Comparison of ENCODE assay signal across 8 cellular contexts in the genomic region with DNA sequence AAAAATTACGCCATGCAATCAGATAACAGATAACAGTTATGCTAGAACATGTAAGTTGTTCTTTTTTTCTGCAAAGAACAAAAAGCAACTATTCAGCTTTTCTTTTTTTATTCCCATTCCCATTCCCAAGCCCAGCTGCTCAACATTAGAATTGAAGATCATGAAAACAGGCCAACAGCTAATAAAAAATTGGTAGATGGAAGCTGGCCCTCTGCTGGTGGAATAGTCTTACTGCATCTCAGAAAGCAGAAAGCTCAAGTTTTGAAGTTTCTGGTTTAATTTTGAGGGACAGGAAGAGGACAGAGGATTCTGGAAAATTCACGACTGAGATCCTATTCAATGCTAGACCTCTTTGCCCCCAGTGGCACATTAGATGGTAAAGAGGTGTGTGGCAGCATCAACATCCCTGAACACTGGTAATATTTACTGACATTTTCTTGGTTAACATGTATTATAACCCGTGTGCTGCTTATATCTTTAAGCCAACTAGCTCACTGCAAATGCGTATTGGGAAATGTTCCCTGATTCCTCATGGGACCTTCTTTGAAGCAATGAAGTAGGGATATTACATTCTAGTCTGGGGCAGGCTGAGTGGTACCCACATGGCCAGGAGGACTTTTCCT.
A peak's percentile ranks its signal among the peaks of the same experiment; 100 is the strongest.
DNase-seq lines count a peak whose midpoint lies in the region; FAIRE-seq and TF ChIP-seq lines count a peak whose summit lies in the region.

No MANE protein-coding gene starts in this region.

- H3K4me3 ChIP-seq in AG04449 (ENCODE audit: low read depth, low read length) (no peak overlapping the region), endothelial cell of umbilical vein (replicated peaks in 1 of 3; ENCODE audit: insufficient read depth in 1 of 3, low read depth in 1 of 3, low read length in 3 of 3) (no peak overlapping the region)

- TF ChIP-seq CTCF in AG04449 (IDR thresholded peaks at IDR 0.05; ENCODE audit: insufficient read depth, low read length, missing control alignments) (peak; percentile 65), GM12872 (IDR thresholded peaks at IDR 0.05; ENCODE audit: insufficient read depth, low read depth, low read length) (peak; percentile 82), endothelial cell of umbilical vein (IDR thresholded peaks at IDR 0.05; ENCODE audit: extremely low read depth in 1 of 2, insufficient read depth in 1 of 2, low read depth in 1 of 2, low read length in 2 of 2) (peak; percentile 67 to 71)

- dilution Hi-C loops in endothelial cell of umbilical vein (cut with MboI; ENCODE audit: extremely low pct_ligation_motif_present, low sequenced_read_pairs) = no loop called here

- BruUV-seq in endothelial cell of umbilical vein (replicated peaks; lab: Mats Ljungman, UMichigan) = no TSS peak

- H3K27me3 ChIP-seq in endothelial cell of umbilical vein (ENCODE audit: control insufficient read depth in 2 of 2, insufficient read depth in 2 of 2, low read length in 2 of 2) = peaks cover 10 to 17% of the 10 kb centered on the region in 2 experiments

- no peaks in the 10 kb centered on the region for H3K79me2 ChIP-seq in endothelial cell of umbilical vein (ENCODE audit: control insufficient read depth, insufficient read depth, low read length)

- DNase-seq in AG04449 (ENCODE audit: low read depth, low spot score) (no peak), NCI-H774 (lab: John Stamatoyannopoulos, UW) (peak; percentile 30), endothelial cell of umbilical vein (ENCODE audit: low read depth, low spot score) (peak; percentile 19), putamen (ENCODE audit: low spot score) (peak; percentile 22), germinal center (ENCODE audit: low spot score) (no peak), GDM1 (lab: John Stamatoyannopoulos, UW) (no peak)
- DNase-seq in activated naive CD4-positive, alpha-beta T cell (lab: John Stamatoyannopoulos, UW) = no peak

- H3K27ac ChIP-seq in endothelial cell of umbilical vein (ENCODE audit: insufficient read depth, low read depth, low read length) = no peak overlapping the region

- H3K36me3 ChIP-seq in endothelial cell of umbilical vein (ENCODE audit: control insufficient read depth in 2 of 2, extremely low read depth in 1 of 2, insufficient read depth in 2 of 2, low read length in 2 of 2) = no peaks in the 10 kb centered on the region

- peak; percentile 71 for FAIRE-seq in endothelial cell of umbilical vein (lab: Jason Lieb, UNC)

- H2AFZ ChIP-seq in endothelial cell of umbilical vein (ENCODE audit: low read depth, low read length) = no peak overlapping the region

- CTCF ChIA-PET in AG04449 (lab: Yijun Ruan, JAX) = interaction anchor here (0.7 to 4.3 kb wide), 101 partner anchors 10 to 1253 kb away, joined by 3 to 52 read pairs (median 4); no protein-coding TSS in a partner anchor
- CTCF ChIA-PET in endothelial cell of umbilical vein (lab: Charles Lee) = interaction anchor here (0.6 to 4.5 kb wide), 41 partner anchors 8 to 1877 kb away, joined by 3 to 74 read pairs (median 4); no protein-coding TSS in a partner anchor

- POLR2A ChIA-PET in AG04449 (lab: Yijun Ruan, JAX) = no interaction called here
- POLR2A ChIA-PET in endothelial cell of umbilical vein (lab: Charles Lee) = no interaction called here

- H3K9me3 ChIP-seq in endothelial cell of umbilical vein (replicated peaks; ENCODE audit: control insufficient read depth, insufficient read depth, low read length) = no peaks in the 10 kb centered on the region

- no peaks in the 10 kb centered on the region for H4K20me1 ChIP-seq in endothelial cell of umbilical vein (replicated peaks; ENCODE audit: control insufficient read depth, extremely low read depth, insufficient read depth, low read length)

- no peaks in the 10 kb centered on the region for H3K4me1 ChIP-seq in endothelial cell of umbilical vein (ENCODE audit: control insufficient read depth, extremely low read depth, insufficient read depth, low read length)

- no peak overlapping the region for H3K9ac ChIP-seq in endothelial cell of umbilical vein (replicated peaks; ENCODE audit: extremely low read depth, insufficient read depth, low read length)

- H3K4me2 ChIP-seq in endothelial cell of umbilical vein (ENCODE audit: insufficient read depth, low read length) = no peak overlapping the region

- no peak for TF ChIP-seq POLR2A in endothelial cell of umbilical vein (IDR thresholded peaks at IDR 0.05; ENCODE audit: low read depth, low read length)

- intact Hi-C loops in endothelial cell of umbilical vein (cut with micrococcal nuclease) = loop anchor here (1.0 to 5.0 kb wide), 5 partner anchors 121 to 1253 kb away; no protein-coding TSS in a partner anchor

- H3K9me1 ChIP-seq in endothelial cell of umbilical vein (replicated peaks; ENCODE audit: control insufficient read depth, extremely low read depth, insufficient read depth, low read length) = no peaks in the 10 kb centered on the region

TF ChIP-seq in endothelial cell of umbilical vein, 7 proteins besides CTCF, POLR2A, EP300 and RAD21:
- no peak for TF ChIP-seq EZH2 (IDR thresholded peaks at IDR 0.05; ENCODE audit: borderline replicate concordance, low read depth, low read length, severe bottlenecking)
- TF ChIP-seq, protein P1, sequence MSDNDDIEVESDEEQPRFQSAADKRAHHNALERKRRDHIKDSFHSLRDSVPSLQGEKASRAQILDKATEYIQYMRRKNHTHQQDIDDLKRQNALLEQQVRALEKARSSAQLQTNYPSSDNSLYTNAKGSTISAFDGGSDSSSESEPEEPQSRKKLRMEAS (IDR thresholded peaks at IDR 0.05; ENCODE audit: insufficient read depth, insufficient read length) = no peak
- TF ChIP-seq GATA2 (IDR thresholded peaks at IDR 0.05; ENCODE audit: insufficient read depth, insufficient read length, low read depth, low read length) = no peak
- no peak for TF ChIP-seq FOS (IDR thresholded peaks at IDR 0.05; ENCODE audit: borderline replicate concordance, insufficient read depth, low read length)
- TF ChIP-seq POLR2AphosphoS5 (IDR thresholded peaks at IDR 0.05; ENCODE audit: insufficient read depth, low read depth, low read length) = no peak
- no peak for TF ChIP-seq JUN (IDR thresholded peaks at IDR 0.05; ENCODE audit: borderline replicate concordance, insufficient read depth, insufficient read length, low read depth)
- TF ChIP-seq MYC (IDR thresholded peaks at IDR 0.05; ENCODE audit: low read depth, low read length) = no peak

Comparison
In these comparisons a context has a peak if more than half of its experiments do, and no peak if none do; other contexts are left out.
1. DNase-seq: peak in NCI-H774 (single experiment), endothelial cell of umbilical vein (single experiment) and putamen (single experiment); none in AG04449 (single experiment), germinal center (single experiment), GDM1 (single experiment) and activated naive CD4-positive, alpha-beta T cell (0 of 4).
2. Peak in every context shown above with its lines, with median percentiles within 50 percentile points of each other: CTCF ChIP-seq.